25 cellular contexts compared by ENCODE assay signal in genomic region chr11:93831343-93832082, GRCh38. TPM values are rescaled to one million over a fixed set of nuclear protein-coding genes. Genes with fewer than 3 reads are reported as not detected.
"Had no signal": no experiment of that assay in that cellular context is flagged by ENCODE, and none has a peak within 500 bp of the region (broad histone marks: within the 10 kb centered on the region; RNA-seq: fewer than 3 reads in every experiment).

No MANE protein-coding gene starts in this region.

- DNase-seq: activated CD4-positive, alpha-beta T cell treated with anti-CD3 and anti-CD28 coated beads for 48 hours; activated CD4-positive, alpha-beta T cell treated with anti-CD3 and anti-CD28 coated beads, Interleukin-2, amount 50 U/mL, for 4 hours; activated CD4-positive, CD25-positive, alpha-beta regulatory T cell treated with anti-CD3 and anti-CD28 coated beads, Interleukin-2, amount 50 U/mL, for 72 hours; activated CD8-positive, alpha-beta memory T cell treated with anti-CD3 and anti-CD28 coated beads, Interleukin-2, amount 50 U/mL, for 48 hours; activated CD8-positive, alpha-beta T cell treated with anti-CD3 and anti-CD28 coated beads, Interleukin-2, amount 10 ng/mL, durations not matched to agents 7 days and 5 days; activated naive CD4-positive, alpha-beta T cell treated with anti-CD3 and anti-CD28 coated beads, Interleukin-2, amount 50 U/mL, for 16 hours; activated naive CD8-positive, alpha-beta T cell treated with anti-CD3 and anti-CD28 coated beads, Interleukin-2, amount 10 ng/mL, durations not matched to agents 7 days and 5 days; activated T-cell treated with anti-CD3 and anti-CD28 coated beads, Interleukin-2, amount 50 U/mL, for 1 hour; adrenal gland; anterior cingulate cortex; caudate nucleus; NCI-H1092; NCI-H1417 treated with DMSO at 0.1 percent for 48 hours; NCI-H1694; NCI-H2029; NCI-H2107; NCI-H510A treated with DMSO at 0.1 percent for 48 hours; NCI-H69; PC-3; SHP77 treated with DMSO at 0.1 percent for 48 hours had no signal

- H3K27me3 ChIP-seq: adrenal gland, breast epithelium had no signal

- H3K4me3 Mint-ChIP-seq: activated CD8-positive, alpha-beta T cell treated with anti-CD3 and anti-CD28 coated beads, Interleukin-2, amount 10 ng/mL, durations not matched to agents 7 days and 5 days; activated naive CD8-positive, alpha-beta T cell treated with anti-CD3 and anti-CD28 coated beads, Interleukin-2, amount 10 ng/mL, durations not matched to agents 7 days and 5 days; T-helper 1 cell treated with Interleukin-12 subunit alpha and Interleukin-12 subunit beta and Interleukin-4 antibody, amounts not matched to agents 30 μg/mL and 1 μg/mL, for 36 hours had no signal

- H3K4me3 ChIP-seq: adrenal gland, breast epithelium had no signal

- H3K4me1 Mint-ChIP-seq: activated naive CD8-positive, alpha-beta T cell treated with anti-CD3 and anti-CD28 coated beads, Interleukin-2, amount 10 ng/mL, durations not matched to agents 7 days and 5 days had no signal

- H3K36me3 ChIP-seq: adrenal gland, breast epithelium had no signal

- H3K4me1 ChIP-seq: adrenal gland, breast epithelium had no signal

- H3K9me3 ChIP-seq: adrenal gland, breast epithelium had no signal

- H3K27ac ChIP-seq: adrenal gland, breast epithelium had no signal

- H3K36me3 Mint-ChIP-seq: activated naive CD8-positive, alpha-beta T cell treated with anti-CD3 and anti-CD28 coated beads, Interleukin-2, amount 10 ng/mL, durations not matched to agents 7 days and 5 days had no signal

- ATAC-seq: activated CD8-positive, alpha-beta T cell treated with anti-CD3 and anti-CD28 coated beads, Interleukin-2, amount 10 ng/mL, durations not matched to agents 7 days and 5 days; PC-3 had no signal

- H3K9me3 Mint-ChIP-seq: activated naive CD8-positive, alpha-beta T cell treated with anti-CD3 and anti-CD28 coated beads, Interleukin-2, amount 10 ng/mL, durations not matched to agents 7 days and 5 days; T-helper 1 cell treated with Interleukin-12 subunit alpha and Interleukin-12 subunit beta and Interleukin-4 antibody, amounts not matched to agents 30 μg/mL and 1 μg/mL, for 36 hours had no signal

- H3K27ac Mint-ChIP-seq: activated CD8-positive, alpha-beta T cell treated with anti-CD3 and anti-CD28 coated beads, Interleukin-2, amount 10 ng/mL, durations not matched to agents 7 days and 5 days; activated naive CD8-positive, alpha-beta T cell treated with anti-CD3 and anti-CD28 coated beads, Interleukin-2, amount 10 ng/mL, durations not matched to agents 7 days and 5 days; T-helper 1 cell treated with Interleukin-12 subunit alpha and Interleukin-12 subunit beta and Interleukin-4 antibody, amounts not matched to agents 30 μg/mL and 1 μg/mL, for 36 hours had no signal

RNA-seq across cellular contexts. Expression of gene VSTM5, which starts 18.9 kb away (rescaled TPM):
- total RNA-seq: activated CD8-positive, alpha-beta T cell treated with anti-CD3 and anti-CD28 coated beads, Interleukin-2, amount 10 ng/mL, durations not matched to agents 7 days and 5 days; activated naive CD8-positive, alpha-beta T cell treated with anti-CD3 and anti-CD28 coated beads, Interleukin-2, amount 10 ng/mL, durations not matched to agents 7 days and 5 days; LHCN-M2; M059J; SK-MEL-5 had no signal
